18 cellular contexts compared by ENCODE assay signal in genomic region chr11:118328745-118329144, GRCh38. TPM values are rescaled to one million over a fixed set of nuclear protein-coding genes. Genes with fewer than 3 reads are reported as not detected.
DNase-seq lines count a peak whose midpoint lies in the region; ATAC-seq, FAIRE-seq and TF ChIP-seq lines count a peak whose summit lies in the region.
"Had no signal": no experiment of that assay in that cellular context is flagged by ENCODE, and none has a peak within 500 bp of the region (broad histone marks: within the 10 kb centered on the region; RNA-seq: fewer than 3 reads in every experiment).

No MANE protein-coding gene starts in this region.

- FAIRE-seq in K562 (lab: Jason Lieb, UNC): no peak
- FAIRE-seq: GM12878, GM18507 had no signal

- no peaks in the 10 kb centered on the region for H4K20me1 ChIP-seq in K562 (replicated peaks; ENCODE audit: control insufficient read depth, insufficient read depth, low read length)

- no peak overlapping the region for H3K9ac ChIP-seq in K562 (ENCODE audit: insufficient read depth in 1 of 2, low read depth in 2 of 2, low read length in 2 of 2)

- no peaks in the 10 kb centered on the region for H3K27me3 Mint-ChIP-seq in activated naive CD8-positive, alpha-beta T cell
- H3K27me3 Mint-ChIP-seq in activated naive CD8-positive, alpha-beta T cell treated with anti-CD3 and anti-CD28 coated beads for 36 hours: no peaks in the 10 kb centered on the region
- no peaks in the 10 kb centered on the region for H3K27me3 Mint-ChIP-seq in CD8-positive, alpha-beta T cell (ENCODE audit: low read depth)

- BruUV-seq in K562 (replicated peaks; lab: Mats Ljungman, UMichigan): no TSS peak

- ATAC-seq in CD8-positive, alpha-beta T cell: no peak
- ATAC-seq in K562: no peak
- ATAC-seq in GM21367 (IDR thresholded peaks at IDR 0.05; ENCODE audit: unreplicated experiment): no peak
- ATAC-seq: GM12878, GM23338 had no signal

- no peak overlapping the region for H3K4me3 ChIP-seq in CD8-positive, alpha-beta T cell (ENCODE audit: low read depth, low read length)
- no peak overlapping the region for H3K4me3 ChIP-seq in K562
- H3K4me3 ChIP-seq: GM12878, GM23338 had no signal

- no peak for DNase-seq in activated naive CD8-positive, alpha-beta T cell treated with anti-CD3 and anti-CD28 coated beads for 36 hours
- DNase-seq in CD8-positive, alpha-beta T cell: no peak
- DNase-seq in K562 (ENCODE audit: extremely low read depth in 1 of 4, low spot score in 3 of 4) (no peak), NCI-H128 (lab: John Stamatoyannopoulos, UW; ENCODE audit: unreplicated experiment) (no peak), islet precursor cell (no peak)
- DNase-seq: C1 segment of cervical spinal cord, Calu3, DMS79, H7, IMR-90 had no signal

- H3K79me2 ChIP-seq in K562 (ENCODE audit: control insufficient read depth, insufficient read depth, low read length): no peaks in the 10 kb centered on the region

- H3K4me1 ChIP-seq in CD8-positive, alpha-beta T cell (ENCODE audit: insufficient read depth, low read length): peaks cover 10% of the 10 kb centered on the region
- H3K4me1 ChIP-seq in K562 (replicated peaks in 1 of 2; ENCODE audit: control insufficient read depth in 2 of 2, insufficient read depth in 2 of 2, low read length in 2 of 2): peaks cover 0 to 2% of the 10 kb centered on the region in 2 experiments; a peak in 1 of 5 replicates

- no peak overlapping the region for H3K27ac ChIP-seq in CD8-positive, alpha-beta T cell (ENCODE audit: low read depth, low read length)
- no peak overlapping the region for H3K27ac ChIP-seq in K562 (ENCODE audit: extremely low read depth, low read depth, low read length)

- peak overlapping the region; percentile 85 for H3K27ac Mint-ChIP-seq in activated naive CD8-positive, alpha-beta T cell
- H3K27ac Mint-ChIP-seq in activated naive CD8-positive, alpha-beta T cell treated with anti-CD3 and anti-CD28 coated beads for 36 hours: no peak overlapping the region
- H3K27ac Mint-ChIP-seq in CD8-positive, alpha-beta T cell: peak overlapping the region; percentile 76
- H3K27ac Mint-ChIP-seq: B cell, GM23338 had no signal

- H2AFZ ChIP-seq in K562 (ENCODE audit: low read depth, low read length): no peak overlapping the region

- no peak for TF ChIP-seq CTCF in CD8-positive, alpha-beta T cell (IDR thresholded peaks at IDR 0.05)
- TF ChIP-seq CTCF in K562 (IDR thresholded peaks at IDR 0.05 in 2 of 3, conservative IDR thresholded peaks at IDR 0.05 in 1 of 3; ENCODE audit: insufficient read depth in 2 of 3, low read depth in 1 of 3, low read length in 3 of 3): no peak

- no peak for TF ChIP-seq EP300 in K562 (IDR thresholded peaks at IDR 0.05; ENCODE audit: low read length)

- POLR2A ChIA-PET in CD8-positive, alpha-beta T cell (lab: Charles Lee): interaction anchor here (0.7 kb wide), 2 partner anchors 11 to 21 kb away, joined by 3 read pairs; no protein-coding TSS in a partner anchor
- POLR2A ChIA-PET in K562 (lab: Yijun Ruan, JAX): no interaction called here

- H3K36me3 ChIP-seq in CD8-positive, alpha-beta T cell (ENCODE audit: insufficient read depth, low read length): no peaks in the 10 kb centered on the region
- H3K36me3 ChIP-seq in K562 (ENCODE audit: control insufficient read depth, insufficient read depth, low read length): no peaks in the 10 kb centered on the region

- in situ Hi-C loops in K562 (cut with MboI): no loop called here

- H3K4me1 Mint-ChIP-seq in activated naive CD8-positive, alpha-beta T cell (ENCODE audit: low read depth): peaks cover 33% of the 10 kb centered on the region
- H3K4me1 Mint-ChIP-seq in activated naive CD8-positive, alpha-beta T cell treated with anti-CD3 and anti-CD28 coated beads for 36 hours: peaks cover 12% of the 10 kb centered on the region
- H3K4me1 Mint-ChIP-seq in CD8-positive, alpha-beta T cell (ENCODE audit: low read depth): peaks cover 39% of the 10 kb centered on the region
- H3K4me1 Mint-ChIP-seq: B cell, GM23338 had no signal

- CTCF ChIA-PET in CD8-positive, alpha-beta T cell (lab: Charles Lee): interaction anchor here (1.0 to 1.5 kb wide), 3 partner anchors 24 to 33 kb away, joined by 4 read pairs; no protein-coding TSS in a partner anchor
- CTCF ChIA-PET in K562 (lab: Yijun Ruan, JAX; ENCODE audit: low intra/inter-chr PET ratio): no interaction called here

- no peak overlapping the region for H3K4me3 Mint-ChIP-seq in activated naive CD8-positive, alpha-beta T cell
- no peak overlapping the region for H3K4me3 Mint-ChIP-seq in activated naive CD8-positive, alpha-beta T cell treated with anti-CD3 and anti-CD28 coated beads for 36 hours
- H3K4me3 Mint-ChIP-seq in CD8-positive, alpha-beta T cell: no peak overlapping the region
- H3K4me3 Mint-ChIP-seq: B cell, GM23338 had no signal

- peaks cover 9% of the 10 kb centered on the region for H3K36me3 Mint-ChIP-seq in activated naive CD8-positive, alpha-beta T cell
- H3K36me3 Mint-ChIP-seq in activated naive CD8-positive, alpha-beta T cell treated with anti-CD3 and anti-CD28 coated beads for 36 hours: peaks cover 14% of the 10 kb centered on the region
- peaks cover 18% of the 10 kb centered on the region for H3K36me3 Mint-ChIP-seq in CD8-positive, alpha-beta T cell

- no peaks in the 10 kb centered on the region for H3K27me3 ChIP-seq in CD8-positive, alpha-beta T cell (ENCODE audit: insufficient read depth, low read length)
- no peaks in the 10 kb centered on the region for H3K27me3 ChIP-seq in K562 (ENCODE audit: control insufficient read depth in 2 of 2, insufficient read depth in 2 of 2, low read length in 2 of 2)

- no peaks in the 10 kb centered on the region for H3K9me3 ChIP-seq in CD8-positive, alpha-beta T cell (ENCODE audit: low read length)
- H3K9me3 ChIP-seq in K562 (replicated peaks; ENCODE audit: control insufficient read depth, insufficient read depth, low read depth, low read length): no peaks in the 10 kb centered on the region

- TF ChIP-seq POLR2A in K562 (conservative IDR thresholded peaks at IDR 0.05): no peak

- intact Hi-C loops in CD8-positive, alpha-beta T cell (cut with DNase I, micrococcal nuclease): no loop called here
- intact Hi-C loops in K562 (cut with micrococcal nuclease): no loop called here

- no peak overlapping the region for H3K4me2 ChIP-seq in K562 (ENCODE audit: insufficient read depth, low read length)
- H3K4me2 ChIP-seq: GM23338 had no signal

- TF ChIP-seq RAD21 in K562 (CRISPR knock-in tag; conservative IDR thresholded peaks at IDR 0.05 in 1 of 2, IDR thresholded peaks at IDR 0.05 in 1 of 2): no peak

- no peaks in the 10 kb centered on the region for H3K9me1 ChIP-seq in K562 (ENCODE audit: control insufficient read depth, insufficient read depth, low read length)

- H3K9me3 Mint-ChIP-seq in activated naive CD8-positive, alpha-beta T cell (ENCODE audit: low read depth): no peaks in the 10 kb centered on the region
- peaks cover 2% of the 10 kb centered on the region for H3K9me3 Mint-ChIP-seq in activated naive CD8-positive, alpha-beta T cell treated with anti-CD3 and anti-CD28 coated beads for 36 hours
- no peaks in the 10 kb centered on the region for H3K9me3 Mint-ChIP-seq in CD8-positive, alpha-beta T cell

RNA-seq across cellular contexts. Expression of gene CD3D, which starts 13.8 kb away (rescaled TPM):
- total RNA-seq in activated naive CD8-positive, alpha-beta T cell treated with anti-CD3 and anti-CD28 coated beads for 36 hours: 100 to 1,000 TPM; 341 to 350 TPM
- 100 to 1,000 TPM; 244 to 265 TPM for total RNA-seq in CD8-positive, alpha-beta T cell
- total RNA-seq in K562 (2011; cell fraction: chromatin; rRNA removed; ENCODE audit: low replicate concordance): 24.0 and 41.4 TPM in 2 replicates
- total RNA-seq in K562 (2011; cell fraction: nucleolus; rRNA removed): 83.6 and 106 TPM in 2 replicates
- 52.0 and 68.0 TPM in 2 replicates for total RNA-seq in K562 (2011; cell fraction: nucleoplasm; rRNA removed)
- total RNA-seq in K562 (2014; rRNA removed): 40.7 and 42.4 TPM in 2 replicates
- total RNA-seq in K562 (2014; rRNA removed; fragmentation: Illumina TruSeq; extraction: Trizol): 52.4 and 54.8 TPM in 2 replicates
- total RNA-seq in K562 (2015; rRNA removed; fragmentation: Illumina TruSeq; extraction: Trizol): 35.6 and 41.7 TPM in 2 replicates
- 34.9 and 36.2 TPM in 2 replicates for total RNA-seq in K562 (2021)
- polyA plus RNA-seq in K562 (2011; rRNA removed): 238 and 241 TPM in 2 replicates
- 162 and 272 TPM in 2 replicates for polyA plus RNA-seq in K562 (2011; cell fraction: cytosol; rRNA removed)
- 58.9 and 86.8 TPM in 2 replicates for polyA plus RNA-seq in K562 (2011; cell fraction: nucleus; rRNA removed)
- polyA plus RNA-seq in K562 (2012): 54.3 and 176 TPM in 2 replicates
- 67.1 and 75.5 TPM in 2 replicates for polyA plus RNA-seq in K562 (2014; fragmentation: Illumina TruSeq; extraction: Trizol)
- 100 to 1,000 TPM; 139 to 145 TPM for polyA plus RNA-seq in K562 (2014; fragmentation: Nextera tagmentation; extraction: Ambion mirVana)
- polyA plus RNA-seq in K562 (2014; rRNA removed): 69.6 and 76.7 TPM in 2 replicates
- polyA minus RNA-seq in K562 (2011; rRNA and poly(A)+ RNA removed): 107 and 117 TPM in 2 replicates
- 29.9 and 30.2 TPM in 2 replicates for polyA minus RNA-seq in K562 (2011; cell fraction: cytosol; rRNA and poly(A)+ RNA removed)
- 9.8 and 24.3 TPM in 2 replicates for polyA minus RNA-seq in K562 (2011; cell fraction: nucleus; rRNA and poly(A)+ RNA removed)
- total RNA-seq: Calu3, G401, GM23338, HT-29, IMR-90 had no signal
- polyA plus RNA-seq: GM23338, IMR-90 had no signal

RNA-seq across cellular contexts. Expression of gene CD3G, which starts 15.4 kb away (rescaled TPM):
- total RNA-seq in activated naive CD8-positive, alpha-beta T cell treated with anti-CD3 and anti-CD28 coated beads for 36 hours: 100 to 1,000 TPM; 133 to 142 TPM
- total RNA-seq in CD8-positive, alpha-beta T cell: 10 to 100 TPM; 88.8 to 98.6 TPM
- total RNA-seq in K562 (2011; cell fraction: chromatin; rRNA removed; ENCODE audit: low replicate concordance): 1.1 and 1.3 TPM in 2 replicates
- total RNA-seq in K562 (2011; cell fraction: nucleolus; rRNA removed): 0.53 and 0.67 TPM in 2 replicates
- 0.51 and 1.1 TPM in 2 replicates for total RNA-seq in K562 (2011; cell fraction: nucleoplasm; rRNA removed)
- 0.36 and 0.37 TPM in 2 replicates for total RNA-seq in K562 (2014; rRNA removed)
- total RNA-seq in K562 (2014; rRNA removed; fragmentation: Illumina TruSeq; extraction: Trizol): 0.19 and 0.47 TPM in 2 replicates
- 0.47 and 0.49 TPM in 2 replicates for total RNA-seq in K562 (2015; rRNA removed; fragmentation: Illumina TruSeq; extraction: Trizol)
- total RNA-seq in K562 (2021): 0.55 and 0.60 TPM in 2 replicates
- 1.6 and 1.7 TPM in 2 replicates for polyA plus RNA-seq in K562 (2011; rRNA removed)
- 0.78 and 1.0 TPM in 2 replicates for polyA plus RNA-seq in K562 (2011; cell fraction: cytosol; rRNA removed)
- polyA plus RNA-seq in K562 (2011; cell fraction: nucleus; rRNA removed): 0.34 and 0.82 TPM in 2 replicates
- 0.47 and 1.6 TPM in 2 replicates for polyA plus RNA-seq in K562 (2012)
- 0.30 and 0.79 TPM in 2 replicates for polyA plus RNA-seq in K562 (2014; fragmentation: Illumina TruSeq; extraction: Trizol)
- polyA plus RNA-seq in K562 (2014; fragmentation: Nextera tagmentation; extraction: Ambion mirVana): under 1 TPM; 0.60 to 0.83 TPM
- 0.24 and 0.33 TPM in 2 replicates for polyA plus RNA-seq in K562 (2014; rRNA removed)
- polyA minus RNA-seq in K562 (2011; rRNA and poly(A)+ RNA removed): 2.8 and 23.2 TPM in 2 replicates
- polyA minus RNA-seq in K562 (2011; cell fraction: cytosol; rRNA and poly(A)+ RNA removed): 1.2 TPM in 2 replicates
- polyA minus RNA-seq in K562 (2011; cell fraction: nucleus; rRNA and poly(A)+ RNA removed): 0.13 and 0.78 TPM in 2 replicates
- total RNA-seq: Calu3, G401, GM23338, H7, HT-29, IMR-90 had no signal
- polyA plus RNA-seq: GM23338, IMR-90 had no signal

RNA-seq across cellular contexts. Expression of gene CD3E, which starts 24.2 kb away (rescaled TPM):
- total RNA-seq in activated naive CD8-positive, alpha-beta T cell treated with anti-CD3 and anti-CD28 coated beads for 36 hours: 100 to 1,000 TPM; 364 TPM
- total RNA-seq in CD8-positive, alpha-beta T cell: 100 to 1,000 TPM; 413 to 436 TPM
- 0.25 TPM in 1 of 2 replicates, not detected in the other for total RNA-seq in K562 (2011; cell fraction: chromatin; rRNA removed; ENCODE audit: low replicate concordance)
- total RNA-seq in K562 (2011; cell fraction: nucleolus; rRNA removed): 0.17 TPM in 1 of 2 replicates, not detected in the other
- not detected in 2 replicates for total RNA-seq in K562 (2011; cell fraction: nucleoplasm; rRNA removed)
- total RNA-seq in K562 (2014; rRNA removed): not detected in 2 replicates
- total RNA-seq in K562 (2014; rRNA removed; fragmentation: Illumina TruSeq; extraction: Trizol): not detected in 2 replicates
- total RNA-seq in K562 (2015; rRNA removed; fragmentation: Illumina TruSeq; extraction: Trizol): 0.11 TPM in 1 of 2 replicates, not detected in the other
- total RNA-seq in K562 (2021): 0.62 and 1.1 TPM in 2 replicates
- polyA plus RNA-seq in K562 (2011; rRNA removed): 0.07 and 0.11 TPM in 2 replicates
- polyA plus RNA-seq in K562 (2011; cell fraction: cytosol; rRNA removed): 0.12 and 0.21 TPM in 2 replicates
- polyA plus RNA-seq in K562 (2011; cell fraction: nucleus; rRNA removed): 0.10 TPM in 1 of 2 replicates, not detected in the other
- 0.35 and 1.8 TPM in 2 replicates for polyA plus RNA-seq in K562 (2012)
- 0.25 and 0.36 TPM in 2 replicates for polyA plus RNA-seq in K562 (2014; fragmentation: Illumina TruSeq; extraction: Trizol)
- not detected for polyA plus RNA-seq in K562 (2014; fragmentation: Nextera tagmentation; extraction: Ambion mirVana)
- polyA plus RNA-seq in K562 (2014; rRNA removed): 0.13 TPM in 1 of 2 replicates, not detected in the other
- polyA minus RNA-seq in K562 (2011; rRNA and poly(A)+ RNA removed): 0.14 TPM in 1 of 2 replicates, not detected in the other
- not detected in 2 replicates for polyA minus RNA-seq in K562 (2011; cell fraction: cytosol; rRNA and poly(A)+ RNA removed)
- polyA minus RNA-seq in K562 (2011; cell fraction: nucleus; rRNA and poly(A)+ RNA removed): not detected in 2 replicates
- total RNA-seq: Calu3, G401, GM23338, H7, HT-29, IMR-90 had no signal
- polyA plus RNA-seq: GM23338, IMR-90 had no signal

RNA-seq across cellular contexts. Expression of gene UBE4A, which starts 30.7 kb away (rescaled TPM):
- 10 to 100 TPM; 55.0 to 56.3 TPM for total RNA-seq in activated naive CD8-positive, alpha-beta T cell treated with anti-CD3 and anti-CD28 coated beads for 36 hours
- total RNA-seq in CD8-positive, alpha-beta T cell: 10 to 100 TPM; 53.7 to 57.5 TPM
- total RNA-seq in K562 (2011; cell fraction: chromatin; rRNA removed; ENCODE audit: low replicate concordance): 31.9 and 53.7 TPM in 2 replicates
- 23.5 and 25.8 TPM in 2 replicates for total RNA-seq in K562 (2011; cell fraction: nucleolus; rRNA removed)
- 45.1 and 82.0 TPM in 2 replicates for total RNA-seq in K562 (2011; cell fraction: nucleoplasm; rRNA removed)
- total RNA-seq in K562 (2014; rRNA removed) (26.8 and 32.4 TPM in 2 replicates), K562 (2014; rRNA removed; fragmentation: Illumina TruSeq; extraction: Trizol) (44.8 and 50.6 TPM in 2 replicates), K562 (2015; rRNA removed; fragmentation: Illumina TruSeq; extraction: Trizol) (41.8 and 45.2 TPM in 2 replicates), K562 (2021) (33.6 and 37.0 TPM in 2 replicates)
- polyA plus RNA-seq in K562 (2011; rRNA removed) (22.9 and 23.9 TPM in 2 replicates), K562 (2014; fragmentation: Illumina TruSeq; extraction: Trizol) (29.2 and 32.8 TPM in 2 replicates), K562 (2014; fragmentation: Nextera tagmentation; extraction: Ambion mirVana) (10 to 100 TPM; 13.5 to 17.1 TPM), K562 (2014; rRNA removed) (17.8 and 18.0 TPM in 2 replicates)
- 12.4 and 17.6 TPM in 2 replicates for polyA plus RNA-seq in K562 (2011; cell fraction: cytosol; rRNA removed)
- polyA plus RNA-seq in K562 (2011; cell fraction: nucleus; rRNA removed): 54.3 and 63.0 TPM in 2 replicates
- 19.3 and 19.9 TPM in 2 replicates for polyA plus RNA-seq in K562 (2012)
- polyA minus RNA-seq in K562 (2011; rRNA and poly(A)+ RNA removed): 47.1 and 48.0 TPM in 2 replicates
- polyA minus RNA-seq in K562 (2011; cell fraction: cytosol; rRNA and poly(A)+ RNA removed): 28.5 and 37.0 TPM in 2 replicates
- 12.4 and 25.8 TPM in 2 replicates for polyA minus RNA-seq in K562 (2011; cell fraction: nucleus; rRNA and poly(A)+ RNA removed)

Comparison
In these comparisons a context has a peak if more than half of its experiments do, and no peak if none do; other contexts are left out.
1. RNA of gene CD3G, which starts 15.4 kb away (total RNA-seq): 133 to 142 TPM in activated naive CD8-positive, alpha-beta T cell treated with anti-CD3 and anti-CD28 coated beads for 36 hours and 88.8 to 98.6 TPM in CD8-positive, alpha-beta T cell; 0.19 to 1.3 TPM in K562; every median in the first group is over 10 times any median in the second.
2. RNA of gene CD3E, which starts 24.2 kb away (total RNA-seq): 413 to 436 TPM in CD8-positive, alpha-beta T cell and 364 TPM in activated naive CD8-positive, alpha-beta T cell treated with anti-CD3 and anti-CD28 coated beads for 36 hours; 0.11 to 1.1 TPM in K562; every median in the first group is over 100 times any median in the second.